Comparison of ENCODE assay signal across 7 cellular contexts in the genomic region with DNA sequence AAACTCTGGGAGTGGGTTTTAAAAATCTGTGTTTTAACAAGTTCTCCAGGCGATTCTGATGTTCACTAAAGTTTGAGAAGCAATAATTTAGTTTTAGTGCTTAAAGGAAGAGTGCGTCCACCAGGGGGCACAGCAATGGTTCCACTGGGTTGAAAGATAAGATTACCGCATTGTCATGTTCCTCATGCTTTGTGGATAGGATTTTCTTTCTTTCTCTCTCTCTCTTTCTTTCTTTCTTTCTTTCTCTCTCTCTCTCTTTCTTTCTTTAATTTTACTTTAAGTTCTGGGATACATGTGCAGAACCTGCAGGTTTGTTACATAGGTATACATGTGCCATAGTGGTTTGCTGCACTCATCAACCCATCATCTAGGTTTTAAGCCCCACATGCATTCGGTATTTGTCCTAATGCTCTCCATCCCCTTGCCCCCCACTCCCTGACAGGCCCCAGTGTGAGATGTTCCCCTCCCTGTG. TPM values are rescaled to one million over a fixed set of nuclear protein-coding genes. Genes with fewer than 3 reads are reported as not detected.
A peak's percentile ranks its signal among the peaks of the same experiment; 100 is the strongest.
DNase-seq lines count a peak whose midpoint lies in the region; ATAC-seq and TF ChIP-seq lines count a peak whose summit lies in the region.
"Not testable (repeated sequence)": the region's sequence is repeated elsewhere in the genome, so short reads cannot be mapped to it uniquely, and the experiment has no call there.

No MANE protein-coding gene starts in this region.

- ATAC-seq in HG03175 (IDR thresholded peaks at IDR 0.05; ENCODE audit: unreplicated experiment) (peak; percentile 87), gastrocnemius medialis (peak; percentile 54 to 79)
- ATAC-seq in WTC11, result not testable (repeated sequence)

- peak; percentile 60 for TF ChIP-seq CTCF in GM13976 (IDR thresholded peaks at IDR 0.05; ENCODE audit: borderline replicate concordance, control extremely low read depth, extremely low read depth, insufficient read depth, missing control alignments)
- peak; percentile 69 for TF ChIP-seq CTCF in WTC11 (IDR thresholded peaks at IDR 0.05)
- peak; percentile 81 to 83 for TF ChIP-seq CTCF in brain (conservative IDR thresholded peaks at IDR 0.05)
- peak; percentile 56 to 77 (median 75) for TF ChIP-seq CTCF in gastrocnemius medialis (IDR thresholded peaks at IDR 0.05 in 4 of 5, conservative IDR thresholded peaks at IDR 0.05 in 1 of 5)

- CTCF ChIA-PET in WTC11 (lab: Charles Lee), result not testable (repeated sequence)

- H3K4me1 ChIP-seq in gastrocnemius medialis, result not testable (repeated sequence)

- not testable (repeated sequence) for H3K4me1 Mint-ChIP-seq in WTC11, brain

- not testable (repeated sequence) for H3K36me3 Mint-ChIP-seq in WTC11, brain

- not testable (repeated sequence) for TF ChIP-seq POLR2A in gastrocnemius medialis (IDR thresholded peaks at IDR 0.05)

- not testable (repeated sequence) for H3K9me3 ChIP-seq in gastrocnemius medialis

- not testable (repeated sequence) for H3K4me3 ChIP-seq in gastrocnemius medialis

- POLR2A ChIA-PET in WTC11 (lab: Charles Lee), result not testable (repeated sequence)

- not testable (repeated sequence) for H3K9me3 Mint-ChIP-seq in WTC11
- peaks cover 4 to 23% (median 15%) of the 10 kb centered on the region in 5 experiments for H3K9me3 Mint-ChIP-seq in brain

- intact Hi-C loops in gastrocnemius medialis (cut with DNase I; ENCODE audit: low total_unique reads), result loop anchor here (1.0 kb wide), 1 partner anchor 177 kb away; no protein-coding TSS in a partner anchor

- DNase-seq in GM13976 (ENCODE audit: low spot score) (peak; percentile 44), NCI-H460 (ENCODE audit: extremely low read depth, low read depth) (peak; percentile 44), WTC11 (ENCODE audit: low spot score) (peak; percentile 68), hippocampal formation (lab: John Stamatoyannopoulos, UW) (peak; percentile 32 to 52), gastrocnemius medialis (peak; percentile 21 to 54)

- not testable (repeated sequence) for H3K27me3 ChIP-seq in gastrocnemius medialis

- not testable (repeated sequence) for H3K36me3 ChIP-seq in gastrocnemius medialis

- H3K27me3 Mint-ChIP-seq in WTC11 (ENCODE audit: low read depth), result not testable (repeated sequence)
- peaks cover 20% of the 10 kb centered on the region for H3K27me3 Mint-ChIP-seq in brain

- not testable (repeated sequence) for H3K27ac ChIP-seq in gastrocnemius medialis

- in situ Hi-C loops in GM13976 (cut with MboI; ENCODE audit: low sequenced_read_pairs, unreplicated experiment), result not testable (repeated sequence)
- in situ Hi-C loops in gastrocnemius medialis (cut with MboI; ENCODE audit: low sequenced_read_pairs in 4 of 4), result loop anchor here in 1 of 4 donors (25.0 kb wide), 1 partner anchor 453 kb away; the partner anchor contains the start of gene FNDC3B

- H3K4me3 Mint-ChIP-seq in WTC11, brain: not testable (repeated sequence)

- not testable (repeated sequence) for H3K27ac Mint-ChIP-seq in WTC11, brain

TF ChIP-seq in WTC11, 78 proteins besides CTCF, POLR2A, EP300 and RAD21:
- TF ChIP-seq, protein P1, sequence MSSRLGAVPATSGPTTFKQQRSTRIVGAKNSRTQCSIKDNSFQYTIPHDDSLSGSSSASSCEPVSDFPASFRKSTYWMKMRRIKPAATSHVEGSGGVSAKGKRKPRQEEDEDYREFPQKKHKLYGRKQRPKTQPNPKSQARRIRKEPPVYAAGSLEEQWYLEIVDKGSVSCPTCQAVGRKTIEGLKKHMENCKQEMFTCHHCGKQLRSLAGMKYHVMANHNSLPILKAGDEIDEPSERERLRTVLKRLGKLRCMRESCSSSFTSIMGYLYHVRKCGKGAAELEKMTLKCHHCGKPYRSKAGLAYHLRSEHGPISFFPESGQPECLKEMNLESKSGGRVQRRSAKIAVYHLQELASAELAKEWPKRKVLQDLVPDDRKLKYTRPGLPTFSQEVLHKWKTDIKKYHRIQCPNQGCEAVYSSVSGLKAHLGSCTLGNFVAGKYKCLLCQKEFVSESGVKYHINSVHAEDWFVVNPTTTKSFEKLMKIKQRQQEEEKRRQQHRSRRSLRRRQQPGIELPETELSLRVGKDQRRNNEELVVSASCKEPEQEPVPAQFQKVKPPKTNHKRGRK (CRISPR knock-in tag; IDR thresholded peaks at IDR 0.05; ENCODE audit: borderline replicate concordance), result 0 out of 2 replicates have a peak, but pooled peaks have one; percentile 54

RNA-seq across cellular contexts. Expression of gene TNFSF10, which starts 33.0 kb away (rescaled TPM):
- 0.12 and 1.5 TPM in 2 replicates for total RNA-seq in NCI-H460 (2014; rRNA removed; shearing (Covaris generic))
- not detected in 2 replicates for polyA plus RNA-seq in NCI-H460 (2014; cell fraction: nucleus; rRNA removed)
- 0.22 to 0.39 TPM (median 0.27 TPM) in 3 replicates for total RNA-seq in WTC11 (2021)
- 4.1 TPM for polyA plus RNA-seq in brain (ENCODE audit: insufficient read depth, low read depth, low replicate concordance)
- total RNA-seq in gastrocnemius medialis, result 10 to 100 TPM; 10.2 to 32.8 (median 24.3) TPM

RNA-seq across cellular contexts. Expression of gene GHSR, which starts 42.0 kb away (rescaled TPM):
- not detected in 2 replicates for total RNA-seq in NCI-H460 (2014; rRNA removed; shearing (Covaris generic))
- not detected in 2 replicates for polyA plus RNA-seq in NCI-H460 (2014; cell fraction: nucleus; rRNA removed)
- total RNA-seq in WTC11 (2021) (not detected in 3 replicates), gastrocnemius medialis (not detected)
- not detected for polyA plus RNA-seq in brain (ENCODE audit: insufficient read depth, low read depth, low replicate concordance)
